In genomic region chr4:55397024-55397520, GRCh38 we compare ENCODE assay signal across 8 cellular contexts. TPM values are rescaled to one million over a fixed set of nuclear protein-coding genes. Genes with fewer than 3 reads are reported as not detected.
DNase-seq lines count a peak whose midpoint lies in the region; ATAC-seq, FAIRE-seq and TF ChIP-seq lines count a peak whose summit lies in the region.

No MANE protein-coding gene starts in this region.

- POLR2A ChIA-PET in K562 (lab: Yijun Ruan, JAX): interaction anchor here (1.4 to 3.4 kb wide), 6 partner anchors 9 to 29 kb away, joined by 4 to 23 read pairs (median 6); no protein-coding TSS in a partner anchor

- peaks cover 3% of the 10 kb centered on the region for H3K9me1 ChIP-seq in K562 (ENCODE audit: control insufficient read depth, insufficient read depth, low read length)

- no peak overlapping the region; the same call in 1 of the 2 replicates for H2AFZ ChIP-seq in K562 (ENCODE audit: low read depth, low read length)

- H4K20me1 ChIP-seq in K562 (replicated peaks; ENCODE audit: control insufficient read depth, insufficient read depth, low read length): peaks cover 30% of the 10 kb centered on the region

- TF ChIP-seq EP300 in K562 (IDR thresholded peaks at IDR 0.05; ENCODE audit: low read length): no peak
- TF ChIP-seq EP300 in tibial nerve (IDR thresholded peaks at IDR 0.05): no peak

- H3K27ac ChIP-seq in K562 (ENCODE audit: extremely low read depth, low read depth, low read length) (peak overlapping the region; percentile 90), liver (ENCODE audit: low read depth in 1 of 2, low read length in 2 of 2) (peak overlapping the region; percentile 86 to 93), tibial nerve (peak overlapping the region; percentile 92 to 100 (median 99))

- TF ChIP-seq POLR2A in K562 (conservative IDR thresholded peaks at IDR 0.05) (no peak), tibial nerve (IDR thresholded peaks at IDR 0.05) (no peak)

- H3K4me1 ChIP-seq in K562 (replicated peaks in 1 of 2; ENCODE audit: control insufficient read depth in 2 of 2, insufficient read depth in 2 of 2, low read length in 2 of 2) (peaks cover 10 to 18% of the 10 kb centered on the region in 2 experiments; a peak in 4 of 5 replicates), liver (ENCODE audit: control insufficient read depth in 4 of 4, insufficient read depth in 4 of 4, low read length in 3 of 4) (peaks cover 5 to 17% (median 11%) of the 10 kb centered on the region in 4 donors), tibial nerve (peaks cover 0 to 50% (median 24%) of the 10 kb centered on the region in 4 donors)

- TSS peak; percentile 42 for BruUV-seq in K562 (replicated peaks; lab: Mats Ljungman, UMichigan)

- no peak; the same call in 2 of the 3 replicates for ATAC-seq in K562
- no peak for ATAC-seq in HG03175 (IDR thresholded peaks at IDR 0.05; ENCODE audit: unreplicated experiment)
- no peak for ATAC-seq in HG03439 (IDR thresholded peaks at IDR 0.05; ENCODE audit: unreplicated experiment)

- no peaks in the 10 kb centered on the region for H3K27me3 ChIP-seq in K562 (ENCODE audit: control insufficient read depth in 2 of 2, insufficient read depth in 2 of 2, low read length in 2 of 2)
- no peaks in the 10 kb centered on the region for H3K27me3 ChIP-seq in liver (ENCODE audit: control insufficient read depth in 4 of 4, insufficient read depth in 4 of 4, low read length in 3 of 4)
- H3K27me3 ChIP-seq in tibial nerve: no peaks in the 10 kb centered on the region

- intact Hi-C loops in K562 (cut with micrococcal nuclease): loop anchor here (1.0 to 5.0 kb wide), 2 partner anchors 11 to 235 kb away; no protein-coding TSS in a partner anchor

- peak; percentile 11 for DNase-seq in CD1c-positive myeloid dendritic cell (ENCODE audit: extremely low spot score)
- DNase-seq in Kasumi-1 (lab: John Stamatoyannopoulos, UW): peak; percentile 48 to 90
- peak in 1 of 4 experiments; percentile 43 for DNase-seq in K562 (ENCODE audit: extremely low read depth in 1 of 4, low spot score in 3 of 4)
- DNase-seq in tibial nerve (ENCODE audit: low spot score in 2 of 2): no peak
- no peak for DNase-seq in stimulated activated CD4-positive, alpha-beta T cell treated with anti-CD3 and anti-CD28 coated beads, Interleukin-4, amount 100 ng/mL, for 4 hours

- H3K79me2 ChIP-seq in K562 (ENCODE audit: control insufficient read depth, insufficient read depth, low read length): peaks cover 69% of the 10 kb centered on the region

- in situ Hi-C loops in K562 (cut with MboI): no loop called here

- TF ChIP-seq CTCF in K562 (IDR thresholded peaks at IDR 0.05 in 2 of 3, conservative IDR thresholded peaks at IDR 0.05 in 1 of 3; ENCODE audit: insufficient read depth in 2 of 3, low read depth in 1 of 3, low read length in 3 of 3): no peak
- TF ChIP-seq CTCF in liver (IDR thresholded peaks at IDR 0.05; ENCODE audit: low read depth, low read length, missing input control): no peak
- TF ChIP-seq CTCF in tibial nerve (IDR thresholded peaks at IDR 0.05): no peak

- CTCF ChIA-PET in K562 (lab: Yijun Ruan, JAX; ENCODE audit: low intra/inter-chr PET ratio): no interaction called here

- 1% methylated on average over 9 of the region's 9 CpGs for WGBS in K562 (ENCODE audit: insufficient coverage, low coverage, missing lambda C conversion rate)
- WGBS in liver: 50% methylated on average over 9 of the region's 9 CpGs
- WGBS in tibial nerve, 2 donors: 7 to 10% methylated on average over 9 of the region's 9 CpGs

- H3K4me3 ChIP-seq in K562 (peak overlapping the region; percentile 97), liver (ENCODE audit: low read depth in 1 of 3, low read length in 3 of 3) (peak overlapping the region; percentile 57 to 98 (median 85)), tibial nerve (peak overlapping the region; percentile 81 to 99 (median 92))

- H3K9ac ChIP-seq in K562 (ENCODE audit: insufficient read depth in 1 of 2, low read depth in 2 of 2, low read length in 2 of 2) (peak overlapping the region; percentile 92 to 95), liver (ENCODE audit: low read depth in 1 of 2, low read length in 2 of 2) (peak overlapping the region; percentile 75 to 91)

- H3K9me3 ChIP-seq in K562 (replicated peaks; ENCODE audit: control insufficient read depth, insufficient read depth, low read depth, low read length) (no peaks in the 10 kb centered on the region), liver (ENCODE audit: control insufficient read depth in 4 of 4, low read length in 3 of 4) (no peaks in the 10 kb centered on the region), tibial nerve (no peaks in the 10 kb centered on the region)

- peak overlapping the region; percentile 93 for H3K4me2 ChIP-seq in K562 (ENCODE audit: insufficient read depth, low read length)

- TF ChIP-seq RAD21 in K562 (CRISPR knock-in tag; conservative IDR thresholded peaks at IDR 0.05 in 1 of 2, IDR thresholded peaks at IDR 0.05 in 1 of 2) (no peak), liver (IDR thresholded peaks at IDR 0.05) (no peak)

- no peak for FAIRE-seq in K562 (lab: Jason Lieb, UNC)

- H3K36me3 ChIP-seq in K562 (ENCODE audit: control insufficient read depth, insufficient read depth, low read length): peaks cover 44% of the 10 kb centered on the region
- H3K36me3 ChIP-seq in liver (ENCODE audit: control insufficient read depth in 4 of 4, insufficient read depth in 3 of 4, low read depth in 1 of 4, low read length in 3 of 4): peaks cover 0 to 3% (median 0%) of the 10 kb centered on the region in 4 donors
- H3K36me3 ChIP-seq in tibial nerve: no peaks in the 10 kb centered on the region

TF ChIP-seq in K562, 482 proteins besides CTCF, POLR2A, EP300 and RAD21:
- TF ChIP-seq FOXK1 (CRISPR knock-in tag; IDR thresholded peaks at IDR 0.05; ENCODE audit: borderline replicate concordance) (peak; percentile 32; the same call in 1 of the 2 replicates), SNIP1 (IDR thresholded peaks at IDR 0.05; ENCODE audit: low read depth) (no peak), POLR2H (tag; IDR thresholded peaks at IDR 0.05; ENCODE audit: low read depth) (0 out of 2 replicates have a peak, but pooled peaks have one; percentile 37)

TF ChIP-seq in liver, 16 proteins besides CTCF, POLR2A, EP300 and RAD21 (continues in another document):
- no peak for TF ChIP-seq SP1 (IDR thresholded peaks at IDR 0.05)
- TF ChIP-seq, protein P1, sequence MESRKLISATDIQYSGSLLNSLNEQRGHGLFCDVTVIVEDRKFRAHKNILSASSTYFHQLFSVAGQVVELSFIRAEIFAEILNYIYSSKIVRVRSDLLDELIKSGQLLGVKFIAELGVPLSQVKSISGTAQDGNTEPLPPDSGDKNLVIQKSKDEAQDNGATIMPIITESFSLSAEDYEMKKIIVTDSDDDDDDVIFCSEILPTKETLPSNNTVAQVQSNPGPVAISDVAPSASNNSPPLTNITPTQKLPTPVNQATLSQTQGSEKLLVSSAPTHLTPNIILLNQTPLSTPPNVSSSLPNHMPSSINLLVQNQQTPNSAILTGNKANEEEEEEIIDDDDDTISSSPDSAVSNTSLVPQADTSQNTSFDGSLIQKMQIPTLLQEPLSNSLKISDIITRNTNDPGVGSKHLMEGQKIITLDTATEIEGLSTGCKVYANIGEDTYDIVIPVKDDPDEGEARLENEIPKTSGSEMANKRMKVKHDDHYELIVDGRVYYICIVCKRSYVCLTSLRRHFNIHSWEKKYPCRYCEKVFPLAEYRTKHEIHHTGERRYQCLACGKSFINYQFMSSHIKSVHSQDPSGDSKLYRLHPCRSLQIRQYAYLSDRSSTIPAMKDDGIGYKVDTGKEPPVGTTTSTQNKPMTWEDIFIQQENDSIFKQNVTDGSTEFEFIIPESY (IDR thresholded peaks at IDR 0.05): no peak

RNA-seq across cellular contexts. Expression of gene TMEM165, which starts 1.3 kb away (rescaled TPM):
- total RNA-seq in K562 (2011; cell fraction: chromatin; rRNA removed; ENCODE audit: low replicate concordance): 347 and 666 TPM in 2 replicates
- total RNA-seq in K562 (2011; cell fraction: nucleolus; rRNA removed): 225 and 269 TPM in 2 replicates
- 544 and 827 TPM in 2 replicates for total RNA-seq in K562 (2011; cell fraction: nucleoplasm; rRNA removed)
- total RNA-seq in K562 (2014; rRNA removed): 112 and 116 TPM in 2 replicates
- 96.6 and 96.8 TPM in 2 replicates for total RNA-seq in K562 (2014; rRNA removed; fragmentation: Illumina TruSeq; extraction: Trizol)
- total RNA-seq in K562 (2015; rRNA removed; fragmentation: Illumina TruSeq; extraction: Trizol): 91.7 and 97.1 TPM in 2 replicates
- total RNA-seq in K562 (2021): 84.6 and 97.5 TPM in 2 replicates
- 145 and 174 TPM in 2 replicates for polyA plus RNA-seq in K562 (2011; rRNA removed)
- polyA plus RNA-seq in K562 (2011; cell fraction: cytosol; rRNA removed): 80.4 and 158 TPM in 2 replicates
- 179 and 244 TPM in 2 replicates for polyA plus RNA-seq in K562 (2011; cell fraction: nucleus; rRNA removed)
- polyA plus RNA-seq in K562 (2012): 54.2 and 62.0 TPM in 2 replicates
- 58.7 and 70.6 TPM in 2 replicates for polyA plus RNA-seq in K562 (2014; fragmentation: Illumina TruSeq; extraction: Trizol)
- 10 to 100 TPM; 21.3 to 27.5 TPM for polyA plus RNA-seq in K562 (2014; fragmentation: Nextera tagmentation; extraction: Ambion mirVana)
- polyA plus RNA-seq in K562 (2014; rRNA removed): 105 and 106 TPM in 2 replicates
- polyA minus RNA-seq in K562 (2011; rRNA and poly(A)+ RNA removed): 177 and 204 TPM in 2 replicates
- polyA minus RNA-seq in K562 (2011; cell fraction: cytosol; rRNA and poly(A)+ RNA removed): 53.2 and 61.2 TPM in 2 replicates
- 110 and 180 TPM in 2 replicates for polyA minus RNA-seq in K562 (2011; cell fraction: nucleus; rRNA and poly(A)+ RNA removed)
- total RNA-seq in liver: 10 to 100 TPM; 41.4 to 42.1 TPM
- polyA plus RNA-seq in liver: 10 to 100 TPM; 16.4 to 16.7 TPM
- 100 to 1,000 TPM; 167 to 286 (median 236) TPM for total RNA-seq in tibial nerve

RNA-seq across cellular contexts. Expression of gene SRD5A3, which starts 51.0 kb away (rescaled TPM):
- total RNA-seq in K562 (2011; cell fraction: chromatin; rRNA removed; ENCODE audit: low replicate concordance): 12.9 and 19.1 TPM in 2 replicates
- 12.9 and 13.5 TPM in 2 replicates for total RNA-seq in K562 (2011; cell fraction: nucleolus; rRNA removed)
- total RNA-seq in K562 (2011; cell fraction: nucleoplasm; rRNA removed): 22.7 and 23.1 TPM in 2 replicates
- 9.1 and 12.0 TPM in 2 replicates for total RNA-seq in K562 (2014; rRNA removed)
- total RNA-seq in K562 (2014; rRNA removed; fragmentation: Illumina TruSeq; extraction: Trizol): 15.7 and 16.2 TPM in 2 replicates
- total RNA-seq in K562 (2015; rRNA removed; fragmentation: Illumina TruSeq; extraction: Trizol): 10.6 and 13.3 TPM in 2 replicates
- 21.6 and 21.7 TPM in 2 replicates for total RNA-seq in K562 (2021)
- 34.0 and 37.0 TPM in 2 replicates for polyA plus RNA-seq in K562 (2011; rRNA removed)
- 14.5 and 26.4 TPM in 2 replicates for polyA plus RNA-seq in K562 (2011; cell fraction: cytosol; rRNA removed)
- 6.9 and 11.5 TPM in 2 replicates for polyA plus RNA-seq in K562 (2011; cell fraction: nucleus; rRNA removed)
- 17.2 and 29.6 TPM in 2 replicates for polyA plus RNA-seq in K562 (2012)
- polyA plus RNA-seq in K562 (2014; fragmentation: Illumina TruSeq; extraction: Trizol): 15.0 and 17.0 TPM in 2 replicates
- 1 to 10 TPM; 2.5 to 5.3 TPM for polyA plus RNA-seq in K562 (2014; fragmentation: Nextera tagmentation; extraction: Ambion mirVana)
- 10.0 and 14.1 TPM in 2 replicates for polyA plus RNA-seq in K562 (2014; rRNA removed)
- polyA minus RNA-seq in K562 (2011; rRNA and poly(A)+ RNA removed): 25.0 and 35.5 TPM in 2 replicates
- polyA minus RNA-seq in K562 (2011; cell fraction: cytosol; rRNA and poly(A)+ RNA removed): 9.6 and 16.2 TPM in 2 replicates
- 2.2 and 3.1 TPM in 2 replicates for polyA minus RNA-seq in K562 (2011; cell fraction: nucleus; rRNA and poly(A)+ RNA removed)
- total RNA-seq in liver: 10 to 100 TPM in 1 of 2 donors, 1 to 10 TPM in 1; 7.8 to 18.2 TPM
- polyA plus RNA-seq in liver: 10 to 100 TPM in 1 of 2 donors, 1 to 10 TPM in 1; 5.2 to 11.3 TPM
- total RNA-seq in tibial nerve: 10 to 100 TPM in 3 of 4 donors, 1 to 10 TPM in 1; 9.0 to 16.1 (median 12.2) TPM

Comparison
In these comparisons a context has a peak if more than half of its experiments do, and no peak if none do; other contexts are left out.
1. DNase-seq: peak in CD1c-positive myeloid dendritic cell (single experiment) and Kasumi-1 (2 of 2); none in tibial nerve (0 of 2) and stimulated activated CD4-positive, alpha-beta T cell treated with anti-CD3 and anti-CD28 coated beads, Interleukin-4, amount 100 ng/mL, for 4 hours (0 of 2).
2. Peak in every context shown above with its lines, with median percentiles within 50 percentile points of each other: H3K27ac ChIP-seq and H3K4me3 ChIP-seq.